In the genomic region with DNA sequence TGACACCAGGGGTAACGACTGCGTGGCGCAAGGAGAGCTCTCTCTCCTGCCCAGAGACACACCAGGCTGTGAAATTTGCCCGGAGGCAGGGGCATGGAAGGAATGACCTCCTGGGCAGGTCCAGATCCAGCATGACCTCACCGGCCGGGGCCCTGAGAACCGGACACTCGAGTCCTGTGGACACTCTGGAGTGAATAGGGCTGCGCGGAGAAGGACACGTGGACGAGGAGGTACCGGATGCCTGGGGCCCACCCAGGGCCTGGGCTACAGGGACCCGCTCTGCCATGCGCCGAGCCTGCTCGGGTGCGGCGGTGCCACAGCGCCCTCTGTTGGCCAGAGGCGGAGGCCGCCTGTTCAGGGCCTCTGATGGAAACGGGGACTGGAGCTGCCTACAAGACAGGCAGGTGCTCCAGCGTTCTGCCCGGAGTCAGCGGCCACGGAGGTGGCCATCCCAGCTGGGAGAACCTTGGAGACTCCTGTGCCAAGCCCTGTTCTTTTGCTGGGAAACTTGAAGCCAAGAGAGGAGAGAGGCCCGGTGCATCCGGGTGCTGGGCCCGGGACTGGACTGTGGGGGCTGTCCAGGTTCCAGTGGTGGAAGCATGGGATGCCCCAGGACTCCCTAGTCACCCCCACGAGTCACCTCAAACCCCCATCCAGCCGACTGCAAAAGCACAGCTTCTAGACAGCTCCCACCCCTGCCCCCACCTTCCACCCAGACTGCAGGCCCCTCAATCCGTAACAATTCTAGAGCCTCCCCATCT, we compare ENCODE assay signal across 9 cellular contexts. TPM values are rescaled to one million over a fixed set of nuclear protein-coding genes. Genes with fewer than 3 reads are reported as not detected.
DNase-seq lines count a peak whose midpoint lies in the region; ATAC-seq, FAIRE-seq and TF ChIP-seq lines count a peak whose summit lies in the region.
"Had no signal": no experiment of that assay in that cellular context is flagged by ENCODE, and none has a peak within 500 bp of the region (broad histone marks: within the 10 kb centered on the region; RNA-seq: fewer than 3 reads in every experiment).

No MANE protein-coding gene starts in this region.

- ATAC-seq in HG02938 (IDR thresholded peaks at IDR 0.05; ENCODE audit: unreplicated experiment), result no peak

- H2BK5ac ChIP-seq in neuronal stem cell (ENCODE audit: low read length), result no peak overlapping the region

- H4K91ac ChIP-seq in neuronal stem cell (ENCODE audit: low read depth, low read length, poor library complexity), result peak overlapping the region; percentile 80

- in situ Hi-C loops in G401 (cut with HindIII; ENCODE audit: low sequenced_read_pairs), result no loop called here

- no peak overlapping the region for H3K9ac ChIP-seq in neuronal stem cell (ENCODE audit: low read depth, low read length, poor library complexity)
- peak overlapping the region; percentile 21 to 30 for H3K9ac ChIP-seq in stomach smooth muscle (ENCODE audit: low read length in 2 of 2)

- H3K79me1 ChIP-seq in neuronal stem cell (ENCODE audit: low read depth, low read length), result no peaks in the 10 kb centered on the region

- peak; percentile 87 for TF ChIP-seq CTCF in fibroblast of mammary gland (conservative IDR thresholded peaks at IDR 0.05; ENCODE audit: control insufficient read depth, insufficient read depth, low read depth, low read length)

- peaks cover 0 to 49% (median 0%) of the 10 kb centered on the region in 3 experiments for H3K27me3 ChIP-seq in neuronal stem cell (ENCODE audit: control insufficient read depth in 3 of 3, insufficient read depth in 3 of 3, low read depth in 1 of 3, low read length in 3 of 3)
- no peaks in the 10 kb centered on the region for H3K27me3 ChIP-seq in stomach smooth muscle (ENCODE audit: control insufficient read depth in 1 of 2, insufficient read depth in 2 of 2, low read length in 2 of 2)

- no peak overlapping the region for H3K4ac ChIP-seq in neuronal stem cell (ENCODE audit: low read length)

- no peak overlapping the region for H3K14ac ChIP-seq in neuronal stem cell (ENCODE audit: low read length)

- H2AFZ ChIP-seq in neuronal stem cell (ENCODE audit: low read length), result peak overlapping the region; percentile 73

- peak overlapping the region; percentile 93 for H3K18ac ChIP-seq in neuronal stem cell (ENCODE audit: low read length)

- peak overlapping the region; percentile 69 for H2BK12ac ChIP-seq in neuronal stem cell (ENCODE audit: low read length)

- H3K4me1 ChIP-seq in neuronal stem cell (ENCODE audit: control insufficient read depth in 2 of 2, insufficient read depth in 1 of 2, low read depth in 1 of 2, low read length in 2 of 2) (peaks cover 3 to 4% of the 10 kb centered on the region in 2 donors), stomach smooth muscle (ENCODE audit: control insufficient read depth, insufficient read depth, low read length) (peaks cover 7% of the 10 kb centered on the region)

- H2AK5ac ChIP-seq in neuronal stem cell (ENCODE audit: low read depth, low read length), result peak overlapping the region; percentile 79

- no peak overlapping the region for H2BK120ac ChIP-seq in neuronal stem cell (ENCODE audit: low read depth, low read length)

- H3K36me3 ChIP-seq in neuronal stem cell (replicated peaks in 1 of 2; ENCODE audit: control insufficient read depth in 2 of 2, insufficient read depth in 2 of 2, low read length in 2 of 2), result no peaks in the 10 kb centered on the region
- H3K36me3 ChIP-seq in stomach smooth muscle (ENCODE audit: control insufficient read depth in 2 of 2, insufficient read depth in 2 of 2, low read length in 2 of 2), result no peaks in the 10 kb centered on the region

- H3K9me3 ChIP-seq in neuronal stem cell (replicated peaks in 1 of 2; ENCODE audit: control insufficient read depth in 2 of 2, insufficient read depth in 1 of 2, low read depth in 1 of 2, low read length in 2 of 2), result no peaks in the 10 kb centered on the region
- no peaks in the 10 kb centered on the region for H3K9me3 ChIP-seq in stomach smooth muscle (ENCODE audit: control insufficient read depth in 2 of 2, low read length in 2 of 2)

- FAIRE-seq in RCC 7860 (lab: Jason Lieb, UNC), result no peak
- FAIRE-seq: endometrium had no signal

- H2BK15ac ChIP-seq in neuronal stem cell (ENCODE audit: low read length), result peak overlapping the region; percentile 77

- WGBS in neuronal stem cell (ENCODE audit: extremely low coverage in 2 of 2, insufficient read length in 2 of 2, insufficient replicate concordance in 1 of 2), 2 donors, result no CpG with 5 or more reads among the region's 33 CpGs

- DNase-seq in G401 (ENCODE audit: low spot score) (peak; percentile 77), LHCN-M2 (ENCODE audit: low read depth) (peak; percentile 50), RCC 7860 (ENCODE audit: low spot score) (peak; percentile 46), fibroblast of mammary gland (ENCODE audit: low read depth) (peak; percentile 57), neuronal stem cell (ENCODE audit: low spot score) (peak; percentile 81)
- peak; percentile 92 to 94 for DNase-seq in activated T-cell treated with anti-CD3 and anti-CD28 coated beads, Interleukin-2, amount 50 U/mL, for 48 hours

- H3K27ac ChIP-seq in neuronal stem cell (replicated peaks; ENCODE audit: low read length), result no peak overlapping the region
- H3K27ac ChIP-seq in stomach smooth muscle (ENCODE audit: low read length), result no peak overlapping the region

- H3K23ac ChIP-seq in neuronal stem cell (ENCODE audit: low read depth, low read length, poor library complexity), result no peak overlapping the region

- peak overlapping the region; percentile 22 for H3K4me2 ChIP-seq in neuronal stem cell (ENCODE audit: insufficient read depth, low read length, poor library complexity, severe bottlenecking)

- no peak overlapping the region for H3K4me3 ChIP-seq in fibroblast of mammary gland (ENCODE audit: control insufficient read depth, low read depth, low read length)
- no peak overlapping the region for H3K4me3 ChIP-seq in neuronal stem cell (ENCODE audit: low read length in 2 of 2)
- H3K4me3 ChIP-seq in stomach smooth muscle (ENCODE audit: low read length in 2 of 2), result peak overlapping the region in 1 of 2 donors; percentile 35

- peak overlapping the region; percentile 52 for H4K8ac ChIP-seq in neuronal stem cell (ENCODE audit: low read depth, low read length)

RNA-seq across cellular contexts. Expression of gene NXPH3, which starts 19.3 kb away (rescaled TPM):
- 93.4 and 111 TPM in 2 replicates for total RNA-seq in G401 (2014; rRNA removed; shearing (Covaris generic))
- total RNA-seq in LHCN-M2 (2014; rRNA removed), result 0.06 and 0.19 TPM in 2 replicates
- polyA plus RNA-seq in LHCN-M2 (2012), result 0.17 TPM
- polyA plus RNA-seq in neuronal stem cell (2013, experiment 1 of 2), result 2.9 TPM
- polyA plus RNA-seq in neuronal stem cell (2013, experiment 2 of 2), result 2.8 TPM

Comparison
In these comparisons a context has a peak if more than half of its experiments do, and no peak if none do; other contexts are left out.
1. RNA of gene NXPH3, which starts 19.3 kb away (total RNA-seq): 93.4 to 111 TPM in G401; 0.06 to 0.19 TPM in LHCN-M2; every median in the first group is over 10 times any median in the second.
2. Peak in every context shown above with its lines, with median percentiles within 50 percentile points of each other: DNase-seq.